ENCODE assay signal across 8 cellular contexts in genomic region chr16:30528799-30529457, GRCh38. TPM values are rescaled to one million over a fixed set of nuclear protein-coding genes. Genes with fewer than 3 reads are reported as not detected.
DNase-seq lines count a peak whose midpoint lies in the region; ATAC-seq and TF ChIP-seq lines count a peak whose summit lies in the region.
"Had no signal": no experiment of that assay in that cellular context is flagged by ENCODE, and none has a peak within 500 bp of the region (broad histone marks: within the 10 kb centered on the region; RNA-seq: fewer than 3 reads in every experiment).

No MANE protein-coding gene starts in this region.

- ATAC-seq in heart left ventricle (no peak), HG02610 (IDR thresholded peaks at IDR 0.05; ENCODE audit: unreplicated experiment) (no peak)

- H3K27ac ChIP-seq in left ventricle myocardium inferior (replicated peaks) (peak overlapping the region; percentile 98), heart left ventricle (peak overlapping the region in 3 of 12 donors; percentile 98 to 100 (median 99)), esophagus muscularis mucosa (replicated peaks in 1 of 4) (peak overlapping the region; percentile 97 to 98 (median 98)), vagina (peak overlapping the region; percentile 95)

- H3K4me1 ChIP-seq in left ventricle myocardium inferior: peaks cover 48% of the 10 kb centered on the region
- peaks cover 0 to 51% (median 28%) of the 10 kb centered on the region in 12 donors for H3K4me1 ChIP-seq in heart left ventricle
- peaks cover 31 to 61% (median 50%) of the 10 kb centered on the region in 4 donors for H3K4me1 ChIP-seq in esophagus muscularis mucosa
- peaks cover 51% of the 10 kb centered on the region for H3K4me1 ChIP-seq in vagina

- H3K4me3 ChIP-seq in left ventricle myocardium inferior (no peak overlapping the region), heart left ventricle (no peak overlapping the region), esophagus muscularis mucosa (no peak overlapping the region), vagina (no peak overlapping the region)

- DNase-seq in left ventricle myocardium inferior (no peak), heart left ventricle (no peak), esophagus muscularis mucosa (ENCODE audit: extremely low spot score) (no peak), vagina (ENCODE audit: extremely low spot score in 2 of 2) (no peak), GM20000 (ENCODE audit: low spot score) (no peak)
- DNase-seq: hippocampal formation, NCI-H524 treated with DMSO at 0.1 percent for 48 hours had no signal

- H3K36me3 ChIP-seq in left ventricle myocardium inferior (peaks cover 30% of the 10 kb centered on the region), heart left ventricle (peaks cover 0 to 40% (median 30%) of the 10 kb centered on the region in 9 donors), esophagus muscularis mucosa (peaks cover 10 to 41% (median 33%) of the 10 kb centered on the region in 4 donors), vagina (peaks cover 0 to 10% of the 10 kb centered on the region in 2 donors)

- no peaks in the 10 kb centered on the region for H3K27me3 ChIP-seq in left ventricle myocardium inferior (ENCODE audit: low read depth)
- no peaks in the 10 kb centered on the region for H3K27me3 ChIP-seq in heart left ventricle
- H3K27me3 ChIP-seq in esophagus muscularis mucosa: no peaks in the 10 kb centered on the region
- H3K27me3 ChIP-seq in vagina: no peaks in the 10 kb centered on the region

- TF ChIP-seq EP300 in esophagus muscularis mucosa (IDR thresholded peaks at IDR 0.05): no peak

- no peak for TF ChIP-seq POLR2A in heart left ventricle (IDR thresholded peaks at IDR 0.05)
- no peak for TF ChIP-seq POLR2A in esophagus muscularis mucosa (IDR thresholded peaks at IDR 0.05; ENCODE audit: low read depth)
- TF ChIP-seq POLR2A in vagina (IDR thresholded peaks at IDR 0.05): no peak

- intact Hi-C loops in left ventricle myocardium inferior (cut with micrococcal nuclease) (loop anchor here (10.0 kb wide), 1 partner anchor 84 kb away; the partner anchor contains the start of gene SEPHS2), heart left ventricle (cut with DNase I) (loop anchor here in 9 of 10 donors (5.0 to 10.0 kb wide), 6 partner anchors 43 to 464 kb away; partner anchors contain the start of genes SEPHS2 (in 7 of the 9), ZNF688 (in 2 of the 9), ALDOA (in 1 of the 9) and DCTPP1 (in 1 of the 9)), esophagus muscularis mucosa (cut with DNase I) (no loop called here), vagina (cut with DNase I) (no loop called here)

- WGBS in heart left ventricle, 4 donors: 71 to 81% (median 75%) methylated on average over 3 to 4 of the region's 4 CpGs
- 86% methylated on average over 3 of the region's 4 CpGs for WGBS in esophagus muscularis mucosa

- H3K9me3 ChIP-seq in left ventricle myocardium inferior (replicated peaks): no peaks in the 10 kb centered on the region
- H3K9me3 ChIP-seq in heart left ventricle: no peaks in the 10 kb centered on the region
- H3K9me3 ChIP-seq in esophagus muscularis mucosa: no peaks in the 10 kb centered on the region
- no peaks in the 10 kb centered on the region for H3K9me3 ChIP-seq in vagina

- TF ChIP-seq CTCF in left ventricle myocardium inferior (IDR thresholded peaks at IDR 0.05; ENCODE audit: borderline replicate concordance): no peak
- no peak for TF ChIP-seq CTCF in heart left ventricle (IDR thresholded peaks at IDR 0.05)
- no peak for TF ChIP-seq CTCF in esophagus muscularis mucosa (IDR thresholded peaks at IDR 0.05)
- no peak for TF ChIP-seq CTCF in vagina (IDR thresholded peaks at IDR 0.05)
- no peak for TF ChIP-seq CTCF in GM20000 (IDR thresholded peaks at IDR 0.05; ENCODE audit: extremely low read depth, missing control alignments)

RNA-seq across cellular contexts. Expression of gene ZNF768, which starts 2.6 kb away (rescaled TPM):
- total RNA-seq in left ventricle myocardium inferior: 61.1 TPM
- 10 to 100 TPM; 38.9 to 67.0 (median 47.8) TPM for total RNA-seq in heart left ventricle
- 10 to 100 TPM; 60.9 to 88.2 TPM for polyA plus RNA-seq in heart left ventricle
- 10 to 100 TPM; 46.9 to 91.5 (median 64.0) TPM for total RNA-seq in esophagus muscularis mucosa
- total RNA-seq in vagina: 30.7 TPM

RNA-seq across cellular contexts. Expression of gene ZNF747, which starts 5.7 kb away (rescaled TPM):
- 8.9 TPM for total RNA-seq in left ventricle myocardium inferior
- total RNA-seq in heart left ventricle: 10 to 100 TPM in 5 of 9 donors, 1 to 10 TPM in 4; 8.6 to 15.2 (median 10.5) TPM
- polyA plus RNA-seq in heart left ventricle: 1 to 10 TPM; 8.9 to 9.5 TPM
- total RNA-seq in esophagus muscularis mucosa: 10 to 100 TPM; 15.2 to 29.6 (median 22.3) TPM
- 10.6 TPM for total RNA-seq in vagina

RNA-seq across cellular contexts. Expression of gene ZNF764, which starts 29.2 kb away (rescaled TPM):
- 8.9 TPM for total RNA-seq in left ventricle myocardium inferior
- total RNA-seq in heart left ventricle: 10 to 100 TPM in 6 of 9 donors, 1 to 10 TPM in 3; 8.5 to 17.2 (median 12.3) TPM
- polyA plus RNA-seq in heart left ventricle: 1 to 10 TPM; 7.4 to 8.7 TPM
- total RNA-seq in esophagus muscularis mucosa: 10 to 100 TPM in 3 of 4 donors, 1 to 10 TPM in 1; 8.7 to 14.0 (median 11.3) TPM
- total RNA-seq in vagina: 18.4 TPM

RNA-seq across cellular contexts. Expression of gene ZNF688, which starts 42.6 kb away (rescaled TPM):
- total RNA-seq in left ventricle myocardium inferior (10.8 TPM), heart left ventricle (10 to 100 TPM in 8 of 9 donors, 1 to 10 TPM in 1; 10.0 to 14.3 (median 11.6) TPM), esophagus muscularis mucosa (10 to 100 TPM; 17.6 to 33.4 (median 23.5) TPM), vagina (20.1 TPM)
- 10 to 100 TPM in 1 of 2 donors, 1 to 10 TPM in 1; 7.6 to 15.7 TPM for polyA plus RNA-seq in heart left ventricle

RNA-seq across cellular contexts. Expression of gene ITGAL, which starts 56.4 kb away (rescaled TPM):
- total RNA-seq in left ventricle myocardium inferior (2.4 TPM), heart left ventricle (10 to 100 TPM in 2 of 9 donors, 1 to 10 TPM in 4, under 1 TPM in 3; 0.25 to 29.5 (median 1.8) TPM), esophagus muscularis mucosa (1 to 10 TPM; 1.5 to 2.7 (median 2.5) TPM), vagina (5.4 TPM)
- 1 to 10 TPM in 1 of 2 donors, under 1 TPM in 1; 0.47 to 1.3 TPM for polyA plus RNA-seq in heart left ventricle

Comparison
In these comparisons a context has a peak if more than half of its experiments do, and no peak if none do; other contexts are left out.
1. intact Hi-C loops: an anchor here in left ventricle myocardium inferior (10.0 kb wide) and heart left ventricle (5.0 to 10.0 kb wide); none called in esophagus muscularis mucosa and vagina.